Comparison of ENCODE assay signal across 1 cellular context in the genomic region with DNA sequence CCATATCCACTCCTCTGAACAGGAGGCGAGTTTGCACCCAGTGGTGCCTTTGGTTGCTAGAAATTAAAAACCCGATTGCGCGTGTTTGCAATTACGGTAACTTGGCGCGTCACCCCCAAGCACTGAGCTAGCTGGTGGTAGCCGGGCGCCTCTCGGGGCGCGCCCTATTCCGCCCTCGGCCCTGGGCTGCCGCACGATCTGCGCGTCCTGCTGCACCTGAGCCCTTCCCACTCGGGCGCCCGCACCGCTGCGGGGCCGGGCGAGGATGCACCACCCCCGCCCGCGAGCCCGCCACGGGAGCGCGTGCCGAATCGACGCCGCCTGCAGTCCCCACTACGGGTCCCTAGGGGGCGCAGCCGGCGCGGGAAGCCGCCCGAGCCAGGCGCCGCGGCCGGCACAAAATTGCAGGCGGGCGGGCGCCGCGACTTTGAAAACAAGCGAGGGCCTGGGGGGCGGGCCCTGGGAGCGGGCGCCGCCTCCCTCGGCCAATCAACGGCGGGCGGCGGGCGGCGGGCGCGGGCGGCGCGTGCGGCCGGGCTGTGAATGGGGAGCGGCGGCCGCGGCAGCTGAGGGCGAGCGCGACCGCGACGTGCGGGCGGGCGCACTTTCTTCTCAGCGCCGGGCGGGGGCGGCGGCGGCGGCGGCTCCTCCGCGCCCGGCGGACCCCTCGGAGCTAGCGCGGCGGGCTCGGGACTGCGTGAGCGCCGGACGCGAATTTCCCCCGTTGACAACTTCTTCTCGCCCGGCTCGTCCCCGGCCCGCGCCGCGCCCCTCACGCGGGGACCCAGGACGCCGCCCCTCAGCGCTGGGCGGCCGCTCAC.
TF ChIP-seq lines count a peak whose summit lies in the region.

A gene with protein sequence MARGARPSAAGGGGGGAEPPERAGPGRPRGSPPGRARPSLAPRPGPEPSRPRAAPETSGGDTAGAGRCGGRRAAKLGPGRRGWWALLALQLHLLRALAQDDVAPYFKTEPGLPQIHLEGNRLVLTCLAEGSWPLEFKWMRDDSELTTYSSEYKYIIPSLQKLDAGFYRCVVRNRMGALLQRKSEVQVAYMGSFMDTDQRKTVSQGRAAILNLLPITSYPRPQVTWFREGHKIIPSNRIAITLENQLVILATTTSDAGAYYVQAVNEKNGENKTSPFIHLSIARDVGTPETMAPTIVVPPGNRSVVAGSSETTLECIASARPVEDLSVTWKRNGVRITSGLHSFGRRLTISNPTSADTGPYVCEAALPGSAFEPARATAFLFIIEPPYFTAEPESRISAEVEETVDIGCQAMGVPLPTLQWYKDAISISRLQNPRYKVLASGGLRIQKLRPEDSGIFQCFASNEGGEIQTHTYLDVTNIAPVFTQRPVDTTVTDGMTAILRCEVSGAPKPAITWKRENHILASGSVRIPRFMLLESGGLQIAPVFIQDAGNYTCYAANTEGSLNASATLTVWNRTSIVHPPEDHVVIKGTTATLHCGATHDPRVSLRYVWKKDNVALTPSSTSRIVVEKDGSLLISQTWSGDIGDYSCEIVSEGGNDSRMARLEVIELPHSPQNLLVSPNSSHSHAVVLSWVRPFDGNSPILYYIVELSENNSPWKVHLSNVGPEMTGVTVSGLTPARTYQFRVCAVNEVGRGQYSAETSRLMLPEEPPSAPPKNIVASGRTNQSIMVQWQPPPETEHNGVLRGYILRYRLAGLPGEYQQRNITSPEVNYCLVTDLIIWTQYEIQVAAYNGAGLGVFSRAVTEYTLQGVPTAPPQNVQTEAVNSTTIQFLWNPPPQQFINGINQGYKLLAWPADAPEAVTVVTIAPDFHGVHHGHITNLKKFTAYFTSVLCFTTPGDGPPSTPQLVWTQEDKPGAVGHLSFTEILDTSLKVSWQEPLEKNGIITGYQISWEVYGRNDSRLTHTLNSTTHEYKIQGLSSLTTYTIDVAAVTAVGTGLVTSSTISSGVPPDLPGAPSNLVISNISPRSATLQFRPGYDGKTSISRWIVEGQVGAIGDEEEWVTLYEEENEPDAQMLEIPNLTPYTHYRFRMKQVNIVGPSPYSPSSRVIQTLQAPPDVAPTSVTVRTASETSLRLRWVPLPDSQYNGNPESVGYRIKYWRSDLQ (N-terminal part only) (plus strand): TSS at position 602 of the 821 bp plus-strand sequence. CDS start 335 bp downstream, outside the sequence.

TF ChIP-seq in H1, 55 proteins besides CTCF, POLR2A, EP300 and RAD21 (continued from another document):
- TF ChIP-seq KDM4A (IDR thresholded peaks at IDR 0.05; ENCODE audit: low read depth, low read length, severe bottlenecking) (peak; percentile 84), JUND (IDR thresholded peaks at IDR 0.05; ENCODE audit: low read length) (no peak), FOSL1 (IDR thresholded peaks at IDR 0.05; ENCODE audit: insufficient read depth, low read depth, low read length) (no peak), EGR1 (IDR thresholded peaks at IDR 0.05; ENCODE audit: borderline replicate concordance, low read depth, low read length) (peak; percentile 20; the same call in 1 of the 2 replicates), BACH1 (IDR thresholded peaks at IDR 0.05; ENCODE audit: low read length) (peak; percentile 74), GABPA (IDR thresholded peaks at IDR 0.05; ENCODE audit: borderline replicate concordance, insufficient read depth, low read length) (no peak), NANOG (IDR thresholded peaks at IDR 0.05; ENCODE audit: insufficient read depth, low read depth, low read length, poor library complexity, severe bottlenecking) (peak; percentile 5), GTF2F1 (IDR thresholded peaks at IDR 0.05; ENCODE audit: borderline replicate concordance, low read depth, low read length) (no peak), CBX5 (IDR thresholded peaks at IDR 0.05; ENCODE audit: low read depth, low read length) (no peak), HDAC2 (IDR thresholded peaks at IDR 0.05; ENCODE audit: borderline replicate concordance in 1 of 2, low read depth in 2 of 2, low read length in 2 of 2) (peak; percentile 63 to 76; a peak in 2 of 4 replicates), POU5F1 (IDR thresholded peaks at IDR 0.05; ENCODE audit: low read depth, low read length) (no peak), SP2 (IDR thresholded peaks at IDR 0.05; ENCODE audit: low read length) (no peak), PHF8 (conservative IDR thresholded peaks at IDR 0.05; ENCODE audit: low read depth, low read length) (peak; percentile 44; the same call in 1 of the 2 replicates), CREB1 (IDR thresholded peaks at IDR 0.05) (0 out of 2 replicates have a peak, but pooled peaks have one; percentile 31), TAF7 (optimal IDR thresholded peaks at IDR 0.05; ENCODE audit: borderline replicate concordance, low read depth, low read length) (peak; percentile 47), MAFK (IDR thresholded peaks at IDR 0.05; ENCODE audit: low read depth, low read length) (0 out of 2 replicates have a peak, but pooled peaks have one; percentile 6), TEAD4 (IDR thresholded peaks at IDR 0.05; ENCODE audit: low read depth, low read length) (no peak)
- TF ChIP-seq, protein P1, sequence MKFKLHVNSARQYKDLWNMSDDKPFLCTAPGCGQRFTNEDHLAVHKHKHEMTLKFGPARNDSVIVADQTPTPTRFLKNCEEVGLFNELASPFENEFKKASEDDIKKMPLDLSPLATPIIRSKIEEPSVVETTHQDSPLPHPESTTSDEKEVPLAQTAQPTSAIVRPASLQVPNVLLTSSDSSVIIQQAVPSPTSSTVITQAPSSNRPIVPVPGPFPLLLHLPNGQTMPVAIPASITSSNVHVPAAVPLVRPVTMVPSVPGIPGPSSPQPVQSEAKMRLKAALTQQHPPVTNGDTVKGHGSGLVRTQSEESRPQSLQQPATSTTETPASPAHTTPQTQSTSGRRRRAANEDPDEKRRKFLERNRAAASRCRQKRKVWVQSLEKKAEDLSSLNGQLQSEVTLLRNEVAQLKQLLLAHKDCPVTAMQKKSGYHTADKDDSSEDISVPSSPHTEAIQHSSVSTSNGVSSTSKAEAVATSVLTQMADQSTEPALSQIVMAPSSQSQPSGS (IDR thresholded peaks at IDR 0.05; ENCODE audit: low read length): no peak
- TF ChIP-seq, protein P2, sequence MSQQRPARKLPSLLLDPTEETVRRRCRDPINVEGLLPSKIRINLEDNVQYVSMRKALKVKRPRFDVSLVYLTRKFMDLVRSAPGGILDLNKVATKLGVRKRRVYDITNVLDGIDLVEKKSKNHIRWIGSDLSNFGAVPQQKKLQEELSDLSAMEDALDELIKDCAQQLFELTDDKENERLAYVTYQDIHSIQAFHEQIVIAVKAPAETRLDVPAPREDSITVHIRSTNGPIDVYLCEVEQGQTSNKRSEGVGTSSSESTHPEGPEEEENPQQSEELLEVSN (IDR thresholded peaks at IDR 0.05): peak; percentile 92
- TF ChIP-seq, protein P3, sequence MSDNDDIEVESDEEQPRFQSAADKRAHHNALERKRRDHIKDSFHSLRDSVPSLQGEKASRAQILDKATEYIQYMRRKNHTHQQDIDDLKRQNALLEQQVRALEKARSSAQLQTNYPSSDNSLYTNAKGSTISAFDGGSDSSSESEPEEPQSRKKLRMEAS (IDR thresholded peaks at IDR 0.05): peak; percentile 91
- TF ChIP-seq, protein P4, sequence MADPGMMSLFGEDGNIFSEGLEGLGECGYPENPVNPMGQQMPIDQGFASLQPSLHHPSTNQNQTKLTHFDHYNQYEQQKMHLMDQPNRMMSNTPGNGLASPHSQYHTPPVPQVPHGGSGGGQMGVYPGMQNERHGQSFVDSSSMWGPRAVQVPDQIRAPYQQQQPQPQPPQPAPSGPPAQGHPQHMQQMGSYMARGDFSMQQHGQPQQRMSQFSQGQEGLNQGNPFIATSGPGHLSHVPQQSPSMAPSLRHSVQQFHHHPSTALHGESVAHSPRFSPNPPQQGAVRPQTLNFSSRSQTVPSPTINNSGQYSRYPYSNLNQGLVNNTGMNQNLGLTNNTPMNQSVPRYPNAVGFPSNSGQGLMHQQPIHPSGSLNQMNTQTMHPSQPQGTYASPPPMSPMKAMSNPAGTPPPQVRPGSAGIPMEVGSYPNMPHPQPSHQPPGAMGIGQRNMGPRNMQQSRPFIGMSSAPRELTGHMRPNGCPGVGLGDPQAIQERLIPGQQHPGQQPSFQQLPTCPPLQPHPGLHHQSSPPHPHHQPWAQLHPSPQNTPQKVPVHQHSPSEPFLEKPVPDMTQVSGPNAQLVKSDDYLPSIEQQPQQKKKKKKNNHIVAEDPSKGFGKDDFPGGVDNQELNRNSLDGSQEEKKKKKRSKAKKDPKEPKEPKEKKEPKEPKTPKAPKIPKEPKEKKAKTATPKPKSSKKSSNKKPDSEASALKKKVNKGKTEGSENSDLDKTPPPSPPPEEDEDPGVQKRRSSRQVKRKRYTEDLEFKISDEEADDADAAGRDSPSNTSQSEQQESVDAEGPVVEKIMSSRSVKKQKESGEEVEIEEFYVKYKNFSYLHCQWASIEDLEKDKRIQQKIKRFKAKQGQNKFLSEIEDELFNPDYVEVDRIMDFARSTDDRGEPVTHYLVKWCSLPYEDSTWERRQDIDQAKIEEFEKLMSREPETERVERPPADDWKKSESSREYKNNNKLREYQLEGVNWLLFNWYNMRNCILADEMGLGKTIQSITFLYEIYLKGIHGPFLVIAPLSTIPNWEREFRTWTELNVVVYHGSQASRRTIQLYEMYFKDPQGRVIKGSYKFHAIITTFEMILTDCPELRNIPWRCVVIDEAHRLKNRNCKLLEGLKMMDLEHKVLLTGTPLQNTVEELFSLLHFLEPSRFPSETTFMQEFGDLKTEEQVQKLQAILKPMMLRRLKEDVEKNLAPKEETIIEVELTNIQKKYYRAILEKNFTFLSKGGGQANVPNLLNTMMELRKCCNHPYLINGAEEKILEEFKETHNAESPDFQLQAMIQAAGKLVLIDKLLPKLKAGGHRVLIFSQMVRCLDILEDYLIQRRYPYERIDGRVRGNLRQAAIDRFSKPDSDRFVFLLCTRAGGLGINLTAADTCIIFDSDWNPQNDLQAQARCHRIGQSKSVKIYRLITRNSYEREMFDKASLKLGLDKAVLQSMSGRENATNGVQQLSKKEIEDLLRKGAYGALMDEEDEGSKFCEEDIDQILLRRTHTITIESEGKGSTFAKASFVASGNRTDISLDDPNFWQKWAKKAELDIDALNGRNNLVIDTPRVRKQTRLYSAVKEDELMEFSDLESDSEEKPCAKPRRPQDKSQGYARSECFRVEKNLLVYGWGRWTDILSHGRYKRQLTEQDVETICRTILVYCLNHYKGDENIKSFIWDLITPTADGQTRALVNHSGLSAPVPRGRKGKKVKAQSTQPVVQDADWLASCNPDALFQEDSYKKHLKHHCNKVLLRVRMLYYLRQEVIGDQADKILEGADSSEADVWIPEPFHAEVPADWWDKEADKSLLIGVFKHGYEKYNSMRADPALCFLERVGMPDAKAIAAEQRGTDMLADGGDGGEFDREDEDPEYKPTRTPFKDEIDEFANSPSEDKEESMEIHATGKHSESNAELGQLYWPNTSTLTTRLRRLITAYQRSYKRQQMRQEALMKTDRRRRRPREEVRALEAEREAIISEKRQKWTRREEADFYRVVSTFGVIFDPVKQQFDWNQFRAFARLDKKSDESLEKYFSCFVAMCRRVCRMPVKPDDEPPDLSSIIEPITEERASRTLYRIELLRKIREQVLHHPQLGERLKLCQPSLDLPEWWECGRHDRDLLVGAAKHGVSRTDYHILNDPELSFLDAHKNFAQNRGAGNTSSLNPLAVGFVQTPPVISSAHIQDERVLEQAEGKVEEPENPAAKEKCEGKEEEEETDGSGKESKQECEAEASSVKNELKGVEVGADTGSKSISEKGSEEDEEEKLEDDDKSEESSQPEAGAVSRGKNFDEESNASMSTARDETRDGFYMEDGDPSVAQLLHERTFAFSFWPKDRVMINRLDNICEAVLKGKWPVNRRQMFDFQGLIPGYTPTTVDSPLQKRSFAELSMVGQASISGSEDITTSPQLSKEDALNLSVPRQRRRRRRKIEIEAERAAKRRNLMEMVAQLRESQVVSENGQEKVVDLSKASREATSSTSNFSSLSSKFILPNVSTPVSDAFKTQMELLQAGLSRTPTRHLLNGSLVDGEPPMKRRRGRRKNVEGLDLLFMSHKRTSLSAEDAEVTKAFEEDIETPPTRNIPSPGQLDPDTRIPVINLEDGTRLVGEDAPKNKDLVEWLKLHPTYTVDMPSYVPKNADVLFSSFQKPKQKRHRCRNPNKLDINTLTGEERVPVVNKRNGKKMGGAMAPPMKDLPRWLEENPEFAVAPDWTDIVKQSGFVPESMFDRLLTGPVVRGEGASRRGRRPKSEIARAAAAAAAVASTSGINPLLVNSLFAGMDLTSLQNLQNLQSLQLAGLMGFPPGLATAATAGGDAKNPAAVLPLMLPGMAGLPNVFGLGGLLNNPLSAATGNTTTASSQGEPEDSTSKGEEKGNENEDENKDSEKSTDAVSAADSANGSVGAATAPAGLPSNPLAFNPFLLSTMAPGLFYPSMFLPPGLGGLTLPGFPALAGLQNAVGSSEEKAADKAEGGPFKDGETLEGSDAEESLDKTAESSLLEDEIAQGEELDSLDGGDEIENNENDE (IDR thresholded peaks at IDR 0.05; ENCODE audit: insufficient replicate concordance, low read length): peak; percentile 98
